ENCODE assay signal across 8 cellular contexts in the genomic region with DNA sequence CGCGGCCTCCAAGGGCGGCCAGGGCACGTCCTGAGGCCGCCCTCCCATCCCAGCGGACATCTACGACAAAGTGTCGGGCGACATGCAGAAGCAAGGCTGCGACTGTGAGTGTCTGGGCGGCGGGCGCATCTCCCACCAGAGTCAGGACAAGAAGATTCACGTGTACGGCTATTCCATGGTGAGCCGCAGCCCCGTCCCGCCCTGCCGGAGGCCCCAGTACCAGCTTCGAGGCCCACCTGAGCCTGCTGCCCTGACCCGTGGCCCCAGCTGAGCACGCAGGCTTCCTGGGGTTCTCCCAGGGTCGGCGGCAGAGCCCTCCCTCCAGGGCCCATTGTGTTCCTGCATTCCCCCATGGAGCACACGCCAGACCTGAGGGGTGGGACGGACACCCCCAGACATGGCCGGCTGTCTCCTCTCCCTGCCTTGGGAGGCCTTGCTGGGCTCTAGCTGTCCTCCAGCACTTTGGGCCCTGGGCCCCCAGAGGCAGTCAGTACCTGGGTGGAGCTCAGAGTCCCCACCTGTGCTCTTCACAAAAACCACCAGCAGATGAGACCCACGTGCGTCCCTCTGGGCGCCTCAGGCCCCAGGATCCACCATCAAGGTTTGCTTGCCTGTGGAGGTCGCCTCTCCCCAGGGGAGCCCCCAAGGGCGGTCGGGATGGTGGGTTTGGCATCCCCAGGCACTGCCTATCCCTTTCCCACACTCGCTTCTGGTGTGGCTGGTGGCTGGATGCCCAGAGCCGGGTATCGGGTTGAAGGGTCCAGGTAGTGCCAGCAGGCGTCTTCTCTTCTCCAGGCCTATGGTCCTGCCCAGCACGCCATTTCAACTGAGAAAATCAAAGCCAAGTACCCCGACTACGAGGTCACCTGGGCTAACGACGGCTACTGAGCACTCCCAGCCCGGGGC. TPM values are rescaled to one million over a fixed set of nuclear protein-coding genes. Genes with fewer than 3 reads are reported as not detected.
DNase-seq lines count a peak whose midpoint lies in the region; ATAC-seq and TF ChIP-seq lines count a peak whose summit lies in the region.

No MANE protein-coding gene starts in this region.

- H3K36me3 ChIP-seq in brain microvascular endothelial cell (replicated peaks) (peaks cover 17% of the 10 kb centered on the region), lung (ENCODE audit: control insufficient read depth in 2 of 2, insufficient read depth in 2 of 2, low read length in 2 of 2) (peaks cover 0 to 9% of the 10 kb centered on the region in 2 donors)

- DNase-seq in activated T-cell treated with anti-CD3 and anti-CD28 coated beads, Interleukin-2, amount 50 U/mL, for 4 hours = no peak
- DNase-seq in activated T-cell treated with anti-CD3 and anti-CD28 coated beads for 4 hours = no peak
- no peak for DNase-seq in brain microvascular endothelial cell
- DNase-seq in lung (ENCODE audit: low spot score) = no peak
- no peak for DNase-seq in type B pancreatic cell (ENCODE audit: extremely low spot score, unreplicated experiment)
- DNase-seq in stimulated activated CD8-positive, alpha-beta memory T cell treated with anti-CD3 and anti-CD28 coated beads, Interleukin-4, amount 100 ng/mL, for 48 hours = no peak
- DNase-seq in activated CD4-positive, alpha-beta T cell treated with anti-CD3 and anti-CD28 coated beads for 48 hours = no peak

- peak overlapping the region; percentile 31 for H3K27ac ChIP-seq in brain microvascular endothelial cell
- H3K27ac ChIP-seq in lung (ENCODE audit: low read depth in 1 of 2, low read length in 1 of 2) = peak overlapping the region; percentile 63 to 68

- peak overlapping the region; percentile 56 for H3K27ac Mint-ChIP-seq in type B pancreatic cell

- H3K36me3 Mint-ChIP-seq in activated T-cell treated with anti-CD3 and anti-CD28 coated beads, Interleukin-2, amount 50 U/mL, for 4 hours (ENCODE audit: insufficient read depth) = no peaks in the 10 kb centered on the region
- no peaks in the 10 kb centered on the region for H3K36me3 Mint-ChIP-seq in type B pancreatic cell

- peaks cover 0 to 2% of the 10 kb centered on the region in 2 donors for H3K9me3 ChIP-seq in lung (ENCODE audit: control insufficient read depth in 2 of 2, insufficient read depth in 1 of 2, low read length in 1 of 2)

- H3K27me3 ChIP-seq in brain microvascular endothelial cell (replicated peaks) (peaks cover 10% of the 10 kb centered on the region), lung (ENCODE audit: control insufficient read depth, insufficient read depth) (peaks cover 8% of the 10 kb centered on the region)

- H3K4me3 ChIP-seq in brain microvascular endothelial cell (ENCODE audit: low read depth, low read length) (peak overlapping the region; percentile 79), lung (peak overlapping the region; percentile 54)

- WGBS in lung, 2 donors = 53 to 67% methylated on average over 41 to 43 of the region's 43 CpGs

- H3K4me1 ChIP-seq in lung (ENCODE audit: control insufficient read depth in 2 of 2, insufficient read depth in 2 of 2, low read length in 2 of 2) = peaks cover 0 to 16% of the 10 kb centered on the region in 2 donors

- H3K27me3 Mint-ChIP-seq in activated T-cell treated with anti-CD3 and anti-CD28 coated beads, Interleukin-2, amount 50 U/mL, for 4 hours (ENCODE audit: low read depth) = peaks cover 15% of the 10 kb centered on the region
- H3K27me3 Mint-ChIP-seq in type B pancreatic cell = peaks cover 13% of the 10 kb centered on the region

- peaks cover 15% of the 10 kb centered on the region for H3K4me1 Mint-ChIP-seq in activated T-cell treated with anti-CD3 and anti-CD28 coated beads, Interleukin-2, amount 50 U/mL, for 4 hours (ENCODE audit: low read depth)
- no peaks in the 10 kb centered on the region for H3K4me1 Mint-ChIP-seq in type B pancreatic cell (ENCODE audit: unreplicated experiment)

- in situ Hi-C loops in brain microvascular endothelial cell (cut with HindIII; ENCODE audit: low pct_ligation_motif_present, low sequenced_read_pairs) = no loop called here

- ATAC-seq in activated T-cell treated with anti-CD3 and anti-CD28 coated beads, Interleukin-2, amount 50 U/mL, for 4 hours = no peak
- ATAC-seq in lung (ENCODE audit: insufficient read depth, low FRiP score) = no peak
- no peak for ATAC-seq in GM21737 (IDR thresholded peaks at IDR 0.05; ENCODE audit: unreplicated experiment)

- TF ChIP-seq CTCF in brain microvascular endothelial cell (IDR thresholded peaks at IDR 0.05; ENCODE audit: low read depth, low read length, missing control alignments) (no peak), lung (IDR thresholded peaks at IDR 0.05; ENCODE audit: control extremely low read depth, extremely low read depth) (no peak), type B pancreatic cell (conservative IDR thresholded peaks at IDR 0.05) (no peak)

- no peaks in the 10 kb centered on the region for H3K9me3 Mint-ChIP-seq in activated T-cell treated with anti-CD3 and anti-CD28 coated beads, Interleukin-2, amount 50 U/mL, for 4 hours
- H3K9me3 Mint-ChIP-seq in type B pancreatic cell = no peaks in the 10 kb centered on the region

- peak overlapping the region; percentile 91 for H3K4me3 Mint-ChIP-seq in activated T-cell treated with anti-CD3 and anti-CD28 coated beads, Interleukin-2, amount 50 U/mL, for 4 hours
- peak overlapping the region; percentile 94 for H3K4me3 Mint-ChIP-seq in type B pancreatic cell

RNA-seq across cellular contexts. Expression of gene PHPT1, which starts 1.0 kb away (rescaled TPM):
- total RNA-seq in activated T-cell treated with anti-CD3 and anti-CD28 coated beads, Interleukin-2, amount 50 U/mL, for 4 hours = 100 to 1,000 TPM; 112 to 120 (median 119) TPM
- total RNA-seq in lung (100 to 1,000 TPM in 1 of 2 donors, 10 to 100 TPM in 1; 75.0 to 124 TPM), type B pancreatic cell (ENCODE audit: low replicate concordance) (176 and 199 TPM in 2 replicates)
- polyA plus RNA-seq in lung = 100 to 1,000 TPM; 110 to 195 TPM

RNA-seq across cellular contexts. Expression of gene MAMDC4, which starts 1.9 kb away (rescaled TPM):
- total RNA-seq in activated T-cell treated with anti-CD3 and anti-CD28 coated beads, Interleukin-2, amount 50 U/mL, for 4 hours = 10 to 100 TPM; 10.7 to 13.9 (median 11.0) TPM
- total RNA-seq in lung (10 to 100 TPM in 1 of 2 donors, 1 to 10 TPM in 1; 5.6 to 13.2 TPM), type B pancreatic cell (ENCODE audit: low replicate concordance) (18.4 and 29.1 TPM in 2 replicates)
- 1 to 10 TPM; 7.0 to 7.3 TPM for polyA plus RNA-seq in lung

RNA-seq across cellular contexts. Expression of gene AJM1, which starts 7.9 kb away (rescaled TPM):
- 1 to 10 TPM; 1.5 to 2.2 (median 1.7) TPM for total RNA-seq in activated T-cell treated with anti-CD3 and anti-CD28 coated beads, Interleukin-2, amount 50 U/mL, for 4 hours
- 1 to 10 TPM; 1.6 to 4.3 TPM for total RNA-seq in lung
- 1 to 10 TPM; 1.1 to 1.3 TPM for polyA plus RNA-seq in lung
- total RNA-seq in type B pancreatic cell (ENCODE audit: low replicate concordance) = 3.2 and 3.6 TPM in 2 replicates

RNA-seq across cellular contexts. Expression of gene EDF1, which starts 15.9 kb away (rescaled TPM):
- total RNA-seq in activated T-cell treated with anti-CD3 and anti-CD28 coated beads, Interleukin-2, amount 50 U/mL, for 4 hours = 100 to 1,000 TPM; 330 to 366 (median 351) TPM
- total RNA-seq in lung (100 to 1,000 TPM; 283 to 298 TPM), type B pancreatic cell (ENCODE audit: low replicate concordance) (324 and 342 TPM in 2 replicates)
- polyA plus RNA-seq in lung = 100 to 1,000 TPM; 308 to 670 TPM

RNA-seq across cellular contexts. Expression of gene TRAF2, which starts 36.1 kb away (rescaled TPM):
- 10 to 100 TPM; 64.3 to 73.4 (median 68.8) TPM for total RNA-seq in activated T-cell treated with anti-CD3 and anti-CD28 coated beads, Interleukin-2, amount 50 U/mL, for 4 hours
- total RNA-seq in lung = 10 to 100 TPM; 17.2 to 19.1 TPM
- polyA plus RNA-seq in lung = 10 to 100 TPM; 11.3 to 13.2 TPM
- 19.4 and 22.3 TPM in 2 replicates for total RNA-seq in type B pancreatic cell (ENCODE audit: low replicate concordance)
